1 cellular context compared by ENCODE assay signal in genomic region chr6:105995403-105995699, GRCh38.
TF ChIP-seq lines count a peak whose summit lies in the region.

No MANE protein-coding gene starts in this region.

TF ChIP-seq in GM23338, 12 proteins besides CTCF, POLR2A, EP300 and RAD21 (continued from another document):
- TF ChIP-seq ZNF462 (CRISPR knock-in tag; IDR thresholded peaks at IDR 0.05) (no peak), JUNB (IDR thresholded peaks at IDR 0.05; ENCODE audit: unreplicated experiment) (no peak), REST (IDR thresholded peaks at IDR 0.05; ENCODE audit: unreplicated experiment) (no peak)
